8 cellular contexts compared by ENCODE assay signal in genomic region chr13:28718186-28718537, GRCh38. TPM values are rescaled to one million over a fixed set of nuclear protein-coding genes. Genes with fewer than 3 reads are reported as not detected.
DNase-seq lines count a peak whose midpoint lies in the region; ATAC-seq and TF ChIP-seq lines count a peak whose summit lies in the region.

No MANE protein-coding gene starts in this region.

- TF ChIP-seq POLR2A in heart left ventricle (IDR thresholded peaks at IDR 0.05), result no peak

- no peaks in the 10 kb centered on the region for H3K9me3 Mint-ChIP-seq in activated T-cell treated with anti-CD3 and anti-CD28 coated beads, Interleukin-2, amount 50 U/mL, for 24 hours
- no peaks in the 10 kb centered on the region for H3K9me3 Mint-ChIP-seq in activated CD4-positive, alpha-beta memory T cell treated with anti-CD3 and anti-CD28 coated beads for 36 hours

- CTCF ChIA-PET in activated CD4-positive, alpha-beta memory T cell treated with anti-CD3 and anti-CD28 coated beads for 36 hours (lab: Charles Lee), result interaction anchor here (0.7 to 2.2 kb wide), 2 partner anchors 31 to 78 kb away, joined by 3 to 10 read pairs; no protein-coding TSS in a partner anchor

- H3K27ac Mint-ChIP-seq in activated T-cell treated with anti-CD3 and anti-CD28 coated beads, Interleukin-2, amount 50 U/mL, for 24 hours, result peak overlapping the region; percentile 92
- H3K27ac Mint-ChIP-seq in activated CD4-positive, alpha-beta memory T cell treated with anti-CD3 and anti-CD28 coated beads for 36 hours, result peak overlapping the region; percentile 59

- peaks cover 22% of the 10 kb centered on the region for H3K36me3 Mint-ChIP-seq in activated T-cell treated with anti-CD3 and anti-CD28 coated beads, Interleukin-2, amount 50 U/mL, for 24 hours (ENCODE audit: low read depth)
- H3K36me3 Mint-ChIP-seq in activated CD4-positive, alpha-beta memory T cell treated with anti-CD3 and anti-CD28 coated beads for 36 hours, result peaks cover 3% of the 10 kb centered on the region

- peak overlapping the region; percentile 88 for H3K4me3 Mint-ChIP-seq in activated T-cell treated with anti-CD3 and anti-CD28 coated beads, Interleukin-2, amount 50 U/mL, for 24 hours
- peak overlapping the region; percentile 87 for H3K4me3 Mint-ChIP-seq in activated CD4-positive, alpha-beta memory T cell treated with anti-CD3 and anti-CD28 coated beads for 36 hours

- POLR2A ChIA-PET in activated CD4-positive, alpha-beta memory T cell treated with anti-CD3 and anti-CD28 coated beads for 36 hours (lab: Charles Lee), result interaction anchor here (1.0 kb wide), 2 partner anchors 59 to 60 kb away, joined by 3 to 4 read pairs; no protein-coding TSS in a partner anchor

- no peak for TF ChIP-seq CTCF in heart left ventricle (IDR thresholded peaks at IDR 0.05)

- 1 to 4% (median 2%) methylated on average over 9 of the region's 9 CpGs for WGBS in heart left ventricle, 4 donors

- intact Hi-C loops in activated CD4-positive, alpha-beta memory T cell treated with anti-CD3 and anti-CD28 coated beads for 36 hours (cut with micrococcal nuclease), result loop anchor here (1.0 to 2.0 kb wide), 3 partner anchors 39 to 1267 kb away; partner anchors contain the start of genes MTIF3 and PAN3
- intact Hi-C loops in heart left ventricle (cut with DNase I), result loop anchor here in 6 of 10 donors (2.0 to 10.0 kb wide), 8 partner anchors 34 to 581 kb away; partner anchors contain the start of genes POMP (in 2 of the 6) and PAN3 (in 1 of the 6)

- peaks cover 41% of the 10 kb centered on the region for H3K4me1 Mint-ChIP-seq in activated T-cell treated with anti-CD3 and anti-CD28 coated beads, Interleukin-2, amount 50 U/mL, for 24 hours (ENCODE audit: low read depth)
- peaks cover 30% of the 10 kb centered on the region for H3K4me1 Mint-ChIP-seq in activated CD4-positive, alpha-beta memory T cell treated with anti-CD3 and anti-CD28 coated beads for 36 hours (ENCODE audit: low read depth)

- H3K27me3 Mint-ChIP-seq in activated T-cell treated with anti-CD3 and anti-CD28 coated beads, Interleukin-2, amount 50 U/mL, for 24 hours, result no peaks in the 10 kb centered on the region
- H3K27me3 Mint-ChIP-seq in activated CD4-positive, alpha-beta memory T cell treated with anti-CD3 and anti-CD28 coated beads for 36 hours, result no peaks in the 10 kb centered on the region

- peaks cover 0 to 11% (median 0%) of the 10 kb centered on the region in 9 donors for H3K36me3 ChIP-seq in heart left ventricle

- peaks cover 0 to 36% (median 29%) of the 10 kb centered on the region in 12 donors for H3K4me1 ChIP-seq in heart left ventricle

- H3K9me3 ChIP-seq in heart left ventricle, result no peaks in the 10 kb centered on the region

- peak in 3 of 4 donors; percentile 0 to 13 (median 13) for ATAC-seq in heart left ventricle

- no peaks in the 10 kb centered on the region for H3K27me3 ChIP-seq in heart left ventricle

- H3K4me3 ChIP-seq in heart left ventricle, result peak overlapping the region; percentile 54 to 87 (median 77)

- H3K27ac ChIP-seq in heart left ventricle, result peak overlapping the region; percentile 87 to 100 (median 98)

- DNase-seq in activated T-cell treated with anti-CD3 and anti-CD28 coated beads, Interleukin-2, amount 50 U/mL, for 24 hours, result no peak
- DNase-seq in activated T-cell treated with anti-CD3 and anti-CD28 coated beads for 4 hours (no peak), heart left ventricle (no peak), renal cortical epithelial cell (ENCODE audit: low read depth) (peak; percentile 16), NCI-H187 (lab: John Stamatoyannopoulos, UW) (no peak), AG08395 (ENCODE audit: low spot score) (no peak), midbrain (lab: John Stamatoyannopoulos, UW) (no peak)
- no peak for DNase-seq in activated CD4-positive, alpha-beta memory T cell treated with anti-CD3 and anti-CD28 coated beads for 36 hours

RNA-seq across cellular contexts. Expression of gene SLC46A3, which starts 0.6 kb away (rescaled TPM):
- total RNA-seq in activated CD4-positive, alpha-beta memory T cell treated with anti-CD3 and anti-CD28 coated beads for 36 hours, result 1 to 10 TPM; 3.4 to 3.8 TPM
- total RNA-seq in heart left ventricle (10 to 100 TPM; 11.5 to 18.1 (median 16.2) TPM), renal cortical epithelial cell (8.5 and 22.1 TPM in 2 replicates)
- polyA plus RNA-seq in heart left ventricle, result 10 to 100 TPM; 11.1 to 17.0 TPM

RNA-seq across cellular contexts. Expression of gene POMP, which starts 59.2 kb away (rescaled TPM):
- 100 to 1,000 TPM; 123 to 125 TPM for total RNA-seq in activated CD4-positive, alpha-beta memory T cell treated with anti-CD3 and anti-CD28 coated beads for 36 hours
- total RNA-seq in heart left ventricle (100 to 1,000 TPM in 5 of 9 donors, 10 to 100 TPM in 4; 87.8 to 120 (median 102) TPM), renal cortical epithelial cell (102 and 204 TPM in 2 replicates)
- 100 to 1,000 TPM; 134 to 149 TPM for polyA plus RNA-seq in heart left ventricle
